In genomic region chr11:41446107-41446506, GRCh38 we compare ENCODE assay signal across 20 cellular contexts. TPM values are rescaled to one million over a fixed set of nuclear protein-coding genes. Genes with fewer than 3 reads are reported as not detected.
DNase-seq lines count a peak whose midpoint lies in the region; ATAC-seq and TF ChIP-seq lines count a peak whose summit lies in the region.
"Had no signal": no experiment of that assay in that cellular context is flagged by ENCODE, and none has a peak within 500 bp of the region (broad histone marks: within the 10 kb centered on the region; RNA-seq: fewer than 3 reads in every experiment).

No MANE protein-coding gene starts in this region.

- no peaks in the 10 kb centered on the region for H3K36me3 Mint-ChIP-seq in Calu3 (ENCODE audit: insufficient read depth, unreplicated experiment)
- H3K36me3 Mint-ChIP-seq: CD4-positive, CD25-positive, alpha-beta regulatory T cell had no signal

- ATAC-seq in GM19025 (IDR thresholded peaks at IDR 0.05; ENCODE audit: low read depth, unreplicated experiment), result peak; percentile 63
- ATAC-seq: GM23338, Panc1, SK-N-SH treated with all-trans-retinoic acid at 6 μM for 48 hours had no signal

- CTCF ChIA-PET in Calu3 (lab: Charles Lee), result no interaction called here

- no peak overlapping the region for H3K4me3 Mint-ChIP-seq in Calu3 (ENCODE audit: low read depth, unreplicated experiment)
- H3K4me3 Mint-ChIP-seq: CD4-positive, CD25-positive, alpha-beta regulatory T cell; GM23338 had no signal

- H3K27me3 Mint-ChIP-seq in Calu3 (ENCODE audit: unreplicated experiment), result no peaks in the 10 kb centered on the region
- H3K27me3 Mint-ChIP-seq: CD4-positive, CD25-positive, alpha-beta regulatory T cell had no signal

- no peak overlapping the region for H3K4me3 ChIP-seq in epithelial cell of proximal tubule (ENCODE audit: low read depth, low read length)
- H3K4me3 ChIP-seq: GM23338, HAP-1 had no signal

- TF ChIP-seq CTCF in epithelial cell of proximal tubule (conservative IDR thresholded peaks at IDR 0.05; ENCODE audit: low read depth, low read length) (no peak), Calu3 (IDR thresholded peaks at IDR 0.05; ENCODE audit: unreplicated experiment) (no peak)

- BruUV-seq in Calu3 (replicated peaks; lab: Mats Ljungman, UMichigan), result no TSS peak

- H3K9me3 Mint-ChIP-seq in Calu3 (ENCODE audit: low read depth, unreplicated experiment), result peaks cover 10% of the 10 kb centered on the region
- H3K9me3 Mint-ChIP-seq: GM23338 had no signal

- no peaks in the 10 kb centered on the region for H3K4me1 Mint-ChIP-seq in Calu3 (ENCODE audit: low read depth, unreplicated experiment)
- H3K4me1 Mint-ChIP-seq: CD4-positive, CD25-positive, alpha-beta regulatory T cell had no signal

- H3K27ac Mint-ChIP-seq in Calu3 (ENCODE audit: unreplicated experiment), result no peak overlapping the region
- H3K27ac Mint-ChIP-seq: CD4-positive, CD25-positive, alpha-beta regulatory T cell; GM23338 had no signal

- intact Hi-C loops in Calu3 (cut with micrococcal nuclease; ENCODE audit: unreplicated experiment), result no loop called here

- DNase-seq in MV-4-11 (lab: John Stamatoyannopoulos, UW) (peak; percentile 60), epithelial cell of proximal tubule (ENCODE audit: low read depth) (peak; percentile 82), left kidney (ENCODE audit: low read depth, low spot score) (peak; percentile 29), cortex of kidney (lab: John Stamatoyannopoulos, UW) (no peak), NOMO-1 treated with DMSO at 0.1 percent for 48 hours (lab: John Stamatoyannopoulos, UW; ENCODE audit: unreplicated experiment) (no peak), NCI-H146 (lab: John Stamatoyannopoulos, UW) (no peak), Calu3 (no peak)
- DNase-seq: CD4-positive, CD25-positive, alpha-beta regulatory T cell; DMS79; KBM-7; NCI-H1092 treated with DMSO at 0.1 percent for 48 hours; NCI-H2081; NCI-H2171; NCI-H524 treated with DMSO at 0.1 percent for 48 hours had no signal

RNA-seq across cellular contexts. Expression of gene LRRC4C, which starts 13.3 kb away (rescaled TPM):
- 0.12 TPM in 1 of 2 replicates, not detected in the other for total RNA-seq in epithelial cell of proximal tubule
- not detected in 2 replicates for total RNA-seq in Calu3 (2022)
- total RNA-seq: CD4-positive, CD25-positive, alpha-beta regulatory T cell; HT-29 had no signal

Comparison
In these comparisons a context has a peak if more than half of its experiments do, and no peak if none do; other contexts are left out.
1. DNase-seq: peak in MV-4-11 (single experiment), epithelial cell of proximal tubule (single experiment) and left kidney (single experiment); none in cortex of kidney (single experiment), NOMO-1 treated with DMSO at 0.1 percent for 48 hours (single experiment), NCI-H146 (single experiment) and Calu3 (single experiment).